Comparison of ENCODE assay signal across 28 cellular contexts in the genomic region with DNA sequence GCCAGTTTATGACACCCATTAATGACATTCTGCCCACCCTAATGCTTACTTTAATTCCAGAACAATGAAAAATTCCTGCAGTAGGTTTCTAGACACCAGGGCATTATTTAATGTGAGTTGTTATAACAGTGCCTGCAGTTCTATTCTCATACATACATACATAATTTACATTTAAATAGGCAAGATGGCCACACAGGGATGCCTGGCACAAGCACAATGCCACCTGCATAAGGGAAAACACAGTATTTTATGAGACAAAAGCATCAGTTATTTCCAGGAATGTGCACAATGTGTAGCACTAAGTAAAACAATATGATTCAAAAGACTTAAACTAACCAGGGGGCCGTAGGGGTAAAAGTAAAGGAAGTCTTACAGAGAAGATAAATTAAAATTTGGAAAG.
"Had no signal": no experiment of that assay in that cellular context is flagged by ENCODE, and none has a peak within 500 bp of the region (broad histone marks: within the 10 kb centered on the region; RNA-seq: fewer than 3 reads in every experiment).

No MANE protein-coding gene starts in this region.

- ATAC-seq: mucosa of descending colon; naive thymus-derived CD4-positive, alpha-beta T cell; natural killer cell treated with Interleukin-12 subunit alpha and Interleukin-12 subunit beta and Interleukin-15 and Interleukin-18, amount 100 ng/mL, for 72 hours; pancreas; right cardiac atrium; sciatic nerve; stimulated activated naive B cell treated with anti-CD40 and anti-IgM and Interleukin-4, amounts not matched to agents 10 μg/mL and 1 μg/mL and 100 μg/mL, for 72 hours; stimulated activated naive CD8-positive, alpha-beta T cell treated with anti-CD3 and anti-CD28 coated beads, Interleukin-15, Interleukin-2, amounts not matched to agents 100 U/mL and 50 U/mL, for 24 hours had no signal

- H3K27me3 ChIP-seq: pancreas, stomach, testis, thyroid gland, transverse colon, upper lobe of left lung, vagina had no signal

- H3K9me3 ChIP-seq: mucosa of descending colon, pancreas, prostate gland, testis, thyroid gland, transverse colon, upper lobe of left lung, vagina had no signal

- H3K4me3 ChIP-seq: left ventricle myocardium inferior, lung, mucosa of descending colon, pancreas, prostate gland, skin epidermis, stomach, testis, thyroid gland, transverse colon, upper lobe of left lung, vagina had no signal

- H3K4me3 Mint-ChIP-seq: immature natural killer cell; naive thymus-derived CD4-positive, alpha-beta T cell; natural killer cell treated with Interleukin-12 subunit alpha and Interleukin-12 subunit beta and Interleukin-15 and Interleukin-18, amount 100 ng/mL, for 72 hours; stimulated activated naive B cell treated with anti-CD40 and anti-IgM and Interleukin-4, amounts not matched to agents 10 μg/mL and 1 μg/mL and 100 μg/mL, for 72 hours had no signal

- H3K36me3 ChIP-seq: left ventricle myocardium inferior, pancreas, prostate gland, stomach, thyroid gland, transverse colon, upper lobe of left lung, vagina had no signal

- DNase-seq: hippocampal formation; immature natural killer cell; left ventricle myocardium inferior; mesendoderm; midbrain; mucosa of descending colon; naive thymus-derived CD4-positive, alpha-beta T cell; pancreas; posterior cingulate gyrus; retina; right cardiac atrium; stimulated activated CD4-positive, alpha-beta T cell treated with anti-CD3 and anti-CD28 coated beads, Interleukin-12 subunit alpha, Interleukin-12 subunit beta, amount 100 ng/mL, for 4 hours; stimulated activated CD4-positive, alpha-beta T cell treated with anti-CD3 and anti-CD28 coated beads, Interleukin-15, amount 100 ng/mL, for 24 hours; stimulated activated CD4-positive, alpha-beta T cell treated with anti-CD3 and anti-CD28 coated beads, Interleukin-2, amount 100 ng/mL, for 24 hours; stimulated activated CD4-positive, alpha-beta T cell treated with anti-CD3 and anti-CD28 coated beads, Interleukin-4, amount 100 ng/mL, for 1 hour; stimulated activated naive B cell treated with anti-CD40 and anti-IgM and Interleukin-4, amounts not matched to agents 10 μg/mL and 1 μg/mL and 100 μg/mL, for 72 hours; stimulated activated naive CD8-positive, alpha-beta T cell treated with anti-CD3 and anti-CD28 coated beads, Interleukin-15, Interleukin-2, amounts not matched to agents 100 U/mL and 50 U/mL, for 24 hours; stomach; testis; thyroid gland; transverse colon; upper lobe of left lung had no signal

- H3K27ac Mint-ChIP-seq: immature natural killer cell; naive thymus-derived CD4-positive, alpha-beta T cell; natural killer cell treated with Interleukin-12 subunit alpha and Interleukin-12 subunit beta and Interleukin-15 and Interleukin-18, amount 100 ng/mL, for 72 hours; stimulated activated naive B cell treated with anti-CD40 and anti-IgM and Interleukin-4, amounts not matched to agents 10 μg/mL and 1 μg/mL and 100 μg/mL, for 72 hours had no signal

- H3K4me1 ChIP-seq: left ventricle myocardium inferior, pancreas, prostate gland, stomach, testis, thyroid gland, transverse colon, upper lobe of left lung, vagina had no signal

- H3K4me1 Mint-ChIP-seq: immature natural killer cell; naive thymus-derived CD4-positive, alpha-beta T cell; stimulated activated naive B cell treated with anti-CD40 and anti-IgM and Interleukin-4, amounts not matched to agents 10 μg/mL and 1 μg/mL and 100 μg/mL, for 72 hours had no signal

- H3K27ac ChIP-seq: left ventricle myocardium inferior, pancreas, prostate gland, skin epidermis, stomach, testis, thyroid gland, transverse colon, upper lobe of left lung, vagina had no signal

- H3K27me3 Mint-ChIP-seq: naive thymus-derived CD4-positive, alpha-beta T cell; stimulated activated naive B cell treated with anti-CD40 and anti-IgM and Interleukin-4, amounts not matched to agents 10 μg/mL and 1 μg/mL and 100 μg/mL, for 72 hours had no signal

- H3K36me3 Mint-ChIP-seq: naive thymus-derived CD4-positive, alpha-beta T cell; stimulated activated naive B cell treated with anti-CD40 and anti-IgM and Interleukin-4, amounts not matched to agents 10 μg/mL and 1 μg/mL and 100 μg/mL, for 72 hours had no signal
